8 cellular contexts compared by ENCODE assay signal in genomic region chr6:158230967-158231550, GRCh38.
DNase-seq lines count a peak whose midpoint lies in the region; ATAC-seq and TF ChIP-seq lines count a peak whose summit lies in the region.

No MANE protein-coding gene starts in this region.

- peak overlapping the region; percentile 98 for H3K14ac ChIP-seq in trophoblast cell (ENCODE audit: low read length)

- H3K23ac ChIP-seq in trophoblast cell (ENCODE audit: low read length): no peak overlapping the region

- H2AK5ac ChIP-seq in trophoblast cell (ENCODE audit: low read length): no peak overlapping the region

- H2BK12ac ChIP-seq in trophoblast cell (ENCODE audit: low read length): peak overlapping the region; percentile 31

- H3K4me1 Mint-ChIP-seq in Calu3 (ENCODE audit: low read depth, unreplicated experiment): peaks cover 15% of the 10 kb centered on the region

- peaks cover 12% of the 10 kb centered on the region for H3K79me1 ChIP-seq in trophoblast cell (ENCODE audit: low read length)

- CTCF ChIA-PET in Calu3 (lab: Charles Lee): interaction anchor here (0.9 to 1.1 kb wide), 2 partner anchors 10 to 181 kb away, joined by 3 to 4 read pairs; no protein-coding TSS in a partner anchor

- no peaks in the 10 kb centered on the region for H3K36me3 ChIP-seq in Peyer's patch
- H3K36me3 ChIP-seq in trophoblast cell (ENCODE audit: control insufficient read depth in 1 of 2, insufficient read depth in 2 of 2, low read length in 2 of 2): no peaks in the 10 kb centered on the region

- H3K9me3 ChIP-seq in Peyer's patch (no peaks in the 10 kb centered on the region), trophoblast cell (ENCODE audit: insufficient read depth, low read depth, low read length) (no peaks in the 10 kb centered on the region)

- intact Hi-C loops in Calu3 (cut with micrococcal nuclease; ENCODE audit: unreplicated experiment): loop anchor here (5.0 kb wide), 1 partner anchor 106 kb away; no protein-coding TSS in a partner anchor

- H2BK120ac ChIP-seq in trophoblast cell (ENCODE audit: insufficient read depth, low read length, poor library complexity): no peak overlapping the region

- H3K27ac ChIP-seq in Peyer's patch (peak overlapping the region; percentile 83 to 99 (median 88)), trophoblast cell (ENCODE audit: low read depth, low read length) (peak overlapping the region; percentile 95)

- TF ChIP-seq CTCF in Calu3 (IDR thresholded peaks at IDR 0.05; ENCODE audit: unreplicated experiment) (no peak), Peyer's patch (IDR thresholded peaks at IDR 0.05) (no peak), epithelial cell of proximal tubule (conservative IDR thresholded peaks at IDR 0.05; ENCODE audit: low read depth, low read length) (no peak)

- no peak overlapping the region for H4K12ac ChIP-seq in trophoblast cell (ENCODE audit: low read depth, low read length)

- no peak overlapping the region for H3K9ac ChIP-seq in trophoblast cell (ENCODE audit: low read length)

- DNase-seq in Calu3 (no peak), Peyer's patch (no peak), epithelial cell of proximal tubule (ENCODE audit: low read depth) (no peak), trophoblast cell (no peak), middle frontal gyrus (ENCODE audit: extremely low spot score, low spot score) (no peak), ecto neural progenitor cell (ENCODE audit: low spot score) (no peak), HK-2 (ENCODE audit: unreplicated experiment) (no peak)

- peak overlapping the region; percentile 99 for H4K8ac ChIP-seq in trophoblast cell (ENCODE audit: low read depth, low read length)

- H4K91ac ChIP-seq in trophoblast cell (ENCODE audit: low read depth, low read length): no peak overlapping the region

- H3K4me3 ChIP-seq in Peyer's patch (peak overlapping the region; percentile 52 to 99 (median 74)), epithelial cell of proximal tubule (ENCODE audit: low read depth, low read length) (peak overlapping the region; percentile 66), trophoblast cell (ENCODE audit: low read depth, low read length) (no peak overlapping the region)

- H2BK5ac ChIP-seq in trophoblast cell (ENCODE audit: low read depth, low read length, poor library complexity): no peak overlapping the region

- H3K79me2 ChIP-seq in trophoblast cell (ENCODE audit: control insufficient read depth, insufficient read depth, low read length, poor library complexity): peaks cover 13% of the 10 kb centered on the region

- H3K36me3 Mint-ChIP-seq in Calu3 (ENCODE audit: insufficient read depth, unreplicated experiment): peaks cover 28% of the 10 kb centered on the region

- peaks cover 0 to 25% (median 5%) of the 10 kb centered on the region in 4 donors for H3K4me1 ChIP-seq in Peyer's patch
- H3K4me1 ChIP-seq in trophoblast cell (ENCODE audit: control insufficient read depth in 1 of 2, insufficient read depth in 2 of 2, low read length in 2 of 2): peaks cover 3 to 6% of the 10 kb centered on the region in 2 experiments

- peak overlapping the region; percentile 47 for H3K27ac Mint-ChIP-seq in Calu3 (ENCODE audit: unreplicated experiment)

- no peaks in the 10 kb centered on the region for H3K9me3 Mint-ChIP-seq in Calu3 (ENCODE audit: low read depth, unreplicated experiment)

- no CpG with 5 or more reads among the region's 15 CpGs for WGBS in trophoblast cell (ENCODE audit: extremely low coverage, insufficient coverage, insufficient read length)

- H3K27me3 ChIP-seq in Peyer's patch: no peaks in the 10 kb centered on the region
- no peaks in the 10 kb centered on the region for H3K27me3 ChIP-seq in trophoblast cell (ENCODE audit: insufficient read depth, low read length)

- no peak overlapping the region for H3K18ac ChIP-seq in trophoblast cell (ENCODE audit: low read length)

- no peak for TF ChIP-seq POLR2A in Peyer's patch (IDR thresholded peaks at IDR 0.05)

- no peak for ATAC-seq in GM21447 (IDR thresholded peaks at IDR 0.05; ENCODE audit: unreplicated experiment)

- H3K4ac ChIP-seq in trophoblast cell (ENCODE audit: low read depth, low read length): no peak overlapping the region

- H3K4me2 ChIP-seq in trophoblast cell (ENCODE audit: low read length): peak overlapping the region; percentile 67

- H3K4me3 Mint-ChIP-seq in Calu3 (ENCODE audit: low read depth, unreplicated experiment): peak overlapping the region; percentile 88

- BruUV-seq in Calu3 (replicated peaks; lab: Mats Ljungman, UMichigan): TSS peak; percentile 73

- no peak overlapping the region for H2AFZ ChIP-seq in trophoblast cell (ENCODE audit: insufficient read depth, low read length, poor library complexity)

- no peaks in the 10 kb centered on the region for H3K27me3 Mint-ChIP-seq in Calu3 (ENCODE audit: unreplicated experiment)
